Comparison of ENCODE assay signal across 10 cellular contexts in the genomic region with DNA sequence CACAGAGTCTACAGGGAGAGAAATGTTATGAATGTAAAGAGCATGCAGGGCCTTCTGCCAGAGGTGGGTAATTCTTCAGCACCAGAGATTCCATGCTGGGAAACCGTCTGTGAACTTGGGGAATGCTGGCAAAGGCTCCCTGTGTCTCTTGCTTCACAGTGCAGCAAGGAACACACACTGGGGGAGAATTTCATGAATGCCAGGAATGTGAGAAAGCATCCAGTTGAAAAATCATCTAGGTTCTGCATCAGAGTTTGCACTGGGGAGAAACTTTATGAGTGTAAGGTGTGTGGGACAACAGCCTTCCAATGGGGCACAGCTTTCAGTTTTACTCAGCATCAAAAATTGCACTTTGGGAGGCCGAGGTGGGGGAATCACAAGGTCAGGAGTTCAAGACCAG.
DNase-seq lines count a peak whose midpoint lies in the region; ATAC-seq and TF ChIP-seq lines count a peak whose summit lies in the region.
"Had no signal": no experiment of that assay in that cellular context is flagged by ENCODE, and none has a peak within 500 bp of the region (broad histone marks: within the 10 kb centered on the region; RNA-seq: fewer than 3 reads in every experiment).

No MANE protein-coding gene starts in this region.

- WGBS in iPS DF 6.9 (ENCODE audit: insufficient coverage, insufficient read length): no CpG with 5 or more reads among the region's 2 CpGs
- 34 to 46% methylated on average over 2 of the region's 2 CpGs for WGBS in testis, 2 donors

- TF ChIP-seq CTCF in HFF-Myc (IDR thresholded peaks at IDR 0.05; ENCODE audit: low read depth, low read length, missing control alignments) (no peak), testis (IDR thresholded peaks at IDR 0.05) (no peak)

- no peaks in the 10 kb centered on the region for H3K27me3 ChIP-seq in iPS DF 6.9 (ENCODE audit: control insufficient read depth, insufficient read depth, low read length)
- H3K27me3 ChIP-seq in testis: no peaks in the 10 kb centered on the region
- H3K27me3 ChIP-seq: ovary had no signal

- intact Hi-C loops in testis (cut with DNase I; ENCODE audit: low total_unique reads): no loop called here

- peaks cover 6% of the 10 kb centered on the region; the same call in 1 of the 2 replicates for H3K4me1 ChIP-seq in iPS DF 6.9 (ENCODE audit: control insufficient read depth, insufficient read depth, low read length)
- peaks cover 4% of the 10 kb centered on the region for H3K4me1 ChIP-seq in testis

- ATAC-seq in HG03520 (IDR thresholded peaks at IDR 0.05; ENCODE audit: unreplicated experiment): no peak

- H3K4me3 ChIP-seq in HFF-Myc (replicated peaks; ENCODE audit: low read depth, low read length) (no peak overlapping the region), iPS DF 6.9 (ENCODE audit: low read length) (no peak overlapping the region), testis (no peak overlapping the region)
- H3K4me3 ChIP-seq: ovary had no signal

- H3K36me3 ChIP-seq in iPS DF 6.9 (ENCODE audit: control insufficient read depth, insufficient read depth, low read length) (no peaks in the 10 kb centered on the region), testis (ENCODE audit: low read depth, missing control alignments) (no peaks in the 10 kb centered on the region)
- H3K36me3 ChIP-seq: ovary had no signal

- DNase-seq in HFF-Myc (ENCODE audit: extremely low read depth, low read depth): peak; percentile 79
- DNase-seq in amniotic stem cell (lab: John Stamatoyannopoulos, UW): peak; percentile 73
- peak; percentile 71 for DNase-seq in iPS DF 6.9 (ENCODE audit: low read depth, low spot score)
- DNase-seq in testis: peak; percentile 49
- no peak for DNase-seq in NCI-H2196 (lab: John Stamatoyannopoulos, UW; ENCODE audit: unreplicated experiment)
- DNase-seq in DMS79 treated with DMSO at 0.1 percent for 48 hours (lab: John Stamatoyannopoulos, UW): no peak
- no peak for DNase-seq in NCI-H1694 (lab: John Stamatoyannopoulos, UW)
- DNase-seq: activated CD4-positive, alpha-beta T cell treated with anti-CD3 and anti-CD28 coated beads, Interleukin-2, amount 50 U/mL, for 48 hours had no signal

- TF ChIP-seq POLR2A in testis (IDR thresholded peaks at IDR 0.05): no peak

- H3K9me3 ChIP-seq in iPS DF 6.9 (ENCODE audit: control insufficient read depth, insufficient read depth, low read length): no peaks in the 10 kb centered on the region
- H3K9me3 ChIP-seq in testis: no peaks in the 10 kb centered on the region

- H3K27ac ChIP-seq in iPS DF 6.9 (ENCODE audit: low read length): no peak overlapping the region
- no peak overlapping the region for H3K27ac ChIP-seq in testis
- H3K27ac ChIP-seq: ovary had no signal

Comparison
In these comparisons a context has a peak if more than half of its experiments do, and no peak if none do; other contexts are left out.
1. DNase-seq: peak in HFF-Myc (single experiment), amniotic stem cell (single experiment), iPS DF 6.9 (single experiment) and testis (single experiment); none in NCI-H2196 (single experiment), DMS79 treated with DMSO at 0.1 percent for 48 hours (single experiment) and NCI-H1694 (single experiment).